ENCODE assay signal across 1 cellular context in genomic region chr19:1422943-1423342, GRCh38.
TF ChIP-seq lines count a peak whose summit lies in the region.

No MANE protein-coding gene starts in this region.

TF ChIP-seq in HepG2, 621 proteins besides CTCF, POLR2A, EP300 and RAD21 (continued from another document):
- TF ChIP-seq REST (IDR thresholded peaks at IDR 0.05; ENCODE audit: borderline replicate concordance in 1 of 2, low read depth in 1 of 2, low read length in 2 of 2) (no peak), ZNF567 (CRISPR knock-in tag; IDR thresholded peaks at IDR 0.05; ENCODE audit: borderline replicate concordance) (no peak), SNAPC2 (CRISPR knock-in tag; IDR thresholded peaks at IDR 0.05) (no peak), PBX2 (CRISPR knock-in tag; IDR thresholded peaks at IDR 0.05) (no peak), HNRNPH1 (optimal IDR thresholded peaks at IDR 0.05; ENCODE audit: low read depth, low read length) (no peak), ZNF224 (CRISPR knock-in tag; IDR thresholded peaks at IDR 0.05) (no peak)
- TF ChIP-seq, protein P1, sequence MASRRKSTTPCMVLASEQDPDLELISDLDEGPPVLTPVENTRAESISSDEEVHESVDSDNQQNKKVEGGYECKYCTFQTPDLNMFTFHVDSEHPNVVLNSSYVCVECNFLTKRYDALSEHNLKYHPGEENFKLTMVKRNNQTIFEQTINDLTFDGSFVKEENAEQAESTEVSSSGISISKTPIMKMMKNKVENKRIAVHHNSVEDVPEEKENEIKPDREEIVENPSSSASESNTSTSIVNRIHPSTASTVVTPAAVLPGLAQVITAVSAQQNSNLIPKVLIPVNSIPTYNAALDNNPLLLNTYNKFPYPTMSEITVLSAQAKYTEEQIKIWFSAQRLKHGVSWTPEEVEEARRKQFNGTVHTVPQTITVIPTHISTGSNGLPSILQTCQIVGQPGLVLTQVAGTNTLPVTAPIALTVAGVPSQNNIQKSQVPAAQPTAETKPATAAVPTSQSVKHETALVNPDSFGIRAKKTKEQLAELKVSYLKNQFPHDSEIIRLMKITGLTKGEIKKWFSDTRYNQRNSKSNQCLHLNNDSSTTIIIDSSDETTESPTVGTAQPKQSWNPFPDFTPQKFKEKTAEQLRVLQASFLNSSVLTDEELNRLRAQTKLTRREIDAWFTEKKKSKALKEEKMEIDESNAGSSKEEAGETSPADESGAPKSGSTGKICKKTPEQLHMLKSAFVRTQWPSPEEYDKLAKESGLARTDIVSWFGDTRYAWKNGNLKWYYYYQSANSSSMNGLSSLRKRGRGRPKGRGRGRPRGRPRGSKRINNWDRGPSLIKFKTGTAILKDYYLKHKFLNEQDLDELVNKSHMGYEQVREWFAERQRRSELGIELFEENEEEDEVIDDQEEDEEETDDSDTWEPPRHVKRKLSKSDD (CRISPR knock-in tag; IDR thresholded peaks at IDR 0.05; ENCODE audit: low read depth) = no peak
